Comparison of ENCODE assay signal across 17 cellular contexts in genomic region chr9:109568568-109569210, GRCh38.
"Had no signal": no experiment of that assay in that cellular context is flagged by ENCODE, and none has a peak within 500 bp of the region (broad histone marks: within the 10 kb centered on the region; RNA-seq: fewer than 3 reads in every experiment).

No MANE protein-coding gene starts in this region.

- H3K27me3 ChIP-seq: uterus had no signal

- H3K4me3 ChIP-seq: psoas muscle, uterus had no signal

- H3K4me1 ChIP-seq: psoas muscle, uterus had no signal

- FAIRE-seq: colon, endometrium, kidney had no signal

- DNase-seq: activated B cell treated with CpG ODN at 0.5 μM for 24 hours; activated CD4-positive, alpha-beta T cell treated with anti-CD3 and anti-CD28 coated beads for 48 hours; activated CD8-positive, alpha-beta T cell treated with anti-CD3 and anti-CD28 coated beads for 36 hours; activated effector memory CD4-positive, alpha-beta T cell treated with Interleukin-2 at 50 U/mL for 16 hours; activated naive CD4-positive, alpha-beta T cell treated with anti-CD3 and anti-CD28 coated beads, Interleukin-2, amount 50 U/mL, for 16 hours; activated T-cell treated with anti-CD3 and anti-CD28 coated beads, Interleukin-2, amount 50 U/mL, for 4 hours; caudate nucleus; hypothalamus; kidney; psoas muscle; stimulated activated CD4-positive, alpha-beta T cell treated with anti-CD3 and anti-CD28 coated beads, Interleukin-12 subunit alpha, Interleukin-12 subunit beta, amount 100 ng/mL, for 4 hours; stimulated activated CD4-positive, alpha-beta T cell treated with anti-CD3 and anti-CD28 coated beads, Interleukin-2, amount 100 ng/mL, for 24 hours; uterus had no signal

- ATAC-seq: activated CD8-positive, alpha-beta T cell treated with anti-CD3 and anti-CD28 coated beads for 36 hours; activated T-cell treated with anti-CD3 and anti-CD28 coated beads, Interleukin-2, amount 50 U/mL, for 4 hours; psoas muscle; sciatic nerve; stimulated activated effector memory CD8-positive, alpha-beta T cell treated with anti-CD3 and anti-CD28 coated beads, Interleukin-12 subunit alpha, Interleukin-12 subunit beta, amount 100 ng/mL, for 72 hours had no signal

- H3K36me3 ChIP-seq: uterus had no signal

- H3K9me3 ChIP-seq: psoas muscle, uterus had no signal

- H3K27ac ChIP-seq: psoas muscle, uterus had no signal
